10 cellular contexts compared by ENCODE assay signal in genomic region chr15:92822216-92823144, GRCh38.
A peak's percentile ranks its signal among the peaks of the same experiment; 100 is the strongest.
DNase-seq lines count a peak whose midpoint lies in the region; ATAC-seq and TF ChIP-seq lines count a peak whose summit lies in the region.
"Had no signal": no experiment of that assay in that cellular context is flagged by ENCODE, and none has a peak within 500 bp of the region (broad histone marks: within the 10 kb centered on the region; RNA-seq: fewer than 3 reads in every experiment).

No MANE protein-coding gene starts in this region.

- H3K4me3 Mint-ChIP-seq in activated T-helper 17 cell treated with anti-CD3 and anti-CD28 coated beads, Interleukin-2, amount 50 U/mL, for 72 hours = peak overlapping the region; percentile 73
- H3K4me3 Mint-ChIP-seq in memory B cell = peak overlapping the region; percentile 9

- no peaks in the 10 kb centered on the region for H3K9me3 ChIP-seq in HEK293 (ENCODE audit: control insufficient read depth, insufficient read depth, low read depth, low read length)
- H3K9me3 ChIP-seq: neutrophil had no signal

- peaks cover 22% of the 10 kb centered on the region for H3K4me1 ChIP-seq in ACC112 (ENCODE audit: control insufficient read depth, insufficient read depth, low read length, unreplicated experiment)
- peaks cover 37% of the 10 kb centered on the region for H3K4me1 ChIP-seq in HEK293 (ENCODE audit: control insufficient read depth, insufficient read depth, low read length)

- ATAC-seq in activated T-helper 17 cell treated with anti-CD3 and anti-CD28 coated beads, Interleukin-2, amount 50 U/mL, for 72 hours (replicated peaks) = no peak
- ATAC-seq in memory B cell (ENCODE audit: low read depth) = no peak
- no peak for ATAC-seq in GM21528 (IDR thresholded peaks at IDR 0.05; ENCODE audit: low FRiP score, unreplicated experiment)
- ATAC-seq in sciatic nerve = no peak

- intact Hi-C loops in sciatic nerve (cut with DNase I) = no loop called here

- H3K27ac Mint-ChIP-seq in activated T-helper 17 cell treated with anti-CD3 and anti-CD28 coated beads, Interleukin-2, amount 50 U/mL, for 72 hours = peak overlapping the region; percentile 94
- peak overlapping the region; percentile 61 for H3K27ac Mint-ChIP-seq in memory B cell

- H3K36me3 Mint-ChIP-seq in activated T-helper 17 cell treated with anti-CD3 and anti-CD28 coated beads, Interleukin-2, amount 50 U/mL, for 72 hours (ENCODE audit: low read depth) = peaks cover 12% of the 10 kb centered on the region
- H3K36me3 Mint-ChIP-seq in memory B cell = no peaks in the 10 kb centered on the region

- H3K36me3 ChIP-seq in ACC112 (ENCODE audit: insufficient read depth, low read length) = no peaks in the 10 kb centered on the region
- no peaks in the 10 kb centered on the region for H3K36me3 ChIP-seq in HEK293 (ENCODE audit: control insufficient read depth in 2 of 2, insufficient read depth in 1 of 2, low read length in 2 of 2)
- H3K36me3 ChIP-seq: neutrophil had no signal

- H3K27me3 ChIP-seq in ACC112 (ENCODE audit: insufficient read depth, low read length) = no peaks in the 10 kb centered on the region
- H3K27me3 ChIP-seq: neutrophil had no signal

- H3K4me1 Mint-ChIP-seq in activated T-helper 17 cell treated with anti-CD3 and anti-CD28 coated beads, Interleukin-2, amount 50 U/mL, for 72 hours = peaks cover 43% of the 10 kb centered on the region
- peaks cover 35% of the 10 kb centered on the region for H3K4me1 Mint-ChIP-seq in memory B cell

- H3K79me2 ChIP-seq in ACC112 (ENCODE audit: control insufficient read depth, insufficient read depth, low read length, unreplicated experiment) = no peaks in the 10 kb centered on the region

- no peaks in the 10 kb centered on the region for H3K27me3 Mint-ChIP-seq in activated T-helper 17 cell treated with anti-CD3 and anti-CD28 coated beads, Interleukin-2, amount 50 U/mL, for 72 hours
- H3K27me3 Mint-ChIP-seq in memory B cell = no peaks in the 10 kb centered on the region

- CTCF ChIA-PET in HEK293 (lab: Yijun Ruan, JAX) = interaction anchor here (1.0 to 4.7 kb wide), 6 partner anchors 9 to 78 kb away, joined by 4 to 35 read pairs (median 7); partner anchors contain the start of gene CHD2

- H3K27ac ChIP-seq in ACC112 (ENCODE audit: low read depth, low read length) = no peak overlapping the region
- H3K27ac ChIP-seq in HEK293 (ENCODE audit: extremely low read depth, low read depth, low read length) = peak overlapping the region; percentile 34

- no peak for DNase-seq in memory B cell (ENCODE audit: low spot score in 2 of 2)
- DNase-seq in DMS79 treated with DMSO at 0.1 percent for 48 hours (lab: John Stamatoyannopoulos, UW) = no peak
- no peak for DNase-seq in sciatic nerve (ENCODE audit: low spot score)
- no peak for DNase-seq in GF-D8 (lab: John Stamatoyannopoulos, UW)
- DNase-seq: NCI-H1105 had no signal

- POLR2A ChIA-PET in HEK293 (lab: Yijun Ruan, JAX) = interaction anchor here (1.0 to 8.1 kb wide), 6 partner anchors 9 to 78 kb away, joined by 3 to 238 read pairs (median 8); partner anchors contain the start of gene CHD2

- peak overlapping the region; percentile 29 for H2AFZ ChIP-seq in ACC112 (ENCODE audit: low read length, unreplicated experiment)

- H3K9me3 Mint-ChIP-seq in activated T-helper 17 cell treated with anti-CD3 and anti-CD28 coated beads, Interleukin-2, amount 50 U/mL, for 72 hours = no peaks in the 10 kb centered on the region
- no peaks in the 10 kb centered on the region for H3K9me3 Mint-ChIP-seq in memory B cell

- TF ChIP-seq CTCF in HEK293 (tag by site-specific recombination; IDR thresholded peaks at IDR 0.05) = no peak

- H3K4me3 ChIP-seq in ACC112 (ENCODE audit: low read depth, low read length) (no peak overlapping the region), HEK293 (ENCODE audit: low read depth, low read length) (no peak overlapping the region)

TF ChIP-seq in HEK293, 187 proteins besides CTCF, POLR2A, EP300 and RAD21:
- TF ChIP-seq WT1 (tag by site-specific recombination; IDR thresholded peaks at IDR 0.05) = 0 out of 2 replicates have a peak, but pooled peaks have one; percentile 24
- TF ChIP-seq ZNF548 (tag by site-specific recombination; IDR thresholded peaks at IDR 0.05) = no peak
